In genomic region chr7:76364198-76364584, GRCh38 we compare ENCODE assay signal across 8 cellular contexts. TPM values are rescaled to one million over a fixed set of nuclear protein-coding genes. Genes with fewer than 3 reads are reported as not detected.
A peak's percentile ranks its signal among the peaks of the same experiment; 100 is the strongest.
DNase-seq lines count a peak whose midpoint lies in the region; ATAC-seq, FAIRE-seq and TF ChIP-seq lines count a peak whose summit lies in the region.

No MANE protein-coding gene starts in this region.

- DNase-seq in GM23338 (ENCODE audit: low spot score): no peak
- DNase-seq in PC-9: peak; percentile 66 to 69
- no peak for DNase-seq in H1 (ENCODE audit: low read depth in 1 of 2, low spot score in 2 of 2)
- no peak for DNase-seq in SHP77 (lab: John Stamatoyannopoulos, UW)
- no peak for DNase-seq in NCI-H187 treated with DMSO at 0.1 percent for 48 hours (lab: John Stamatoyannopoulos, UW)

- peaks cover 16% of the 10 kb centered on the region for H3K27me3 Mint-ChIP-seq in GM23338 (ENCODE audit: insufficient read depth, low read depth, poor library complexity)

- no TSS peak for BruUV-seq in PC-9 (replicated peaks; lab: Mats Ljungman, UMichigan)

- no peaks in the 10 kb centered on the region; the same call in 1 of the 2 replicates for H3K23me2 ChIP-seq in H1 (ENCODE audit: low read depth, low read length)

- H3K23ac ChIP-seq in H1 (ENCODE audit: insufficient read length): no peak overlapping the region

- H4K5ac ChIP-seq in H1 (ENCODE audit: insufficient read length, low read depth, low read length): no peak overlapping the region

- 67% methylated on average over 4 of the region's 4 CpGs; no CpG with 5 or more reads in 1 of the 2 experiments for WGBS in H1 (ENCODE audit: extremely low coverage in 1 of 2, insufficient coverage in 1 of 2, insufficient read length in 1 of 2, insufficient replicate concordance in 2 of 2, low coverage in 1 of 2, low lambda C conversion rate in 2 of 2, missing lambda C conversion rate in 1 of 2), 2 experiments

- H2BK12ac ChIP-seq in H1 (ENCODE audit: low read depth, low read length): peak overlapping the region; percentile 60; the same call in 1 of the 2 replicates

- H3K4me1 ChIP-seq in GM23338 (ENCODE audit: insufficient read depth): peaks cover 21% of the 10 kb centered on the region
- peaks cover 35% of the 10 kb centered on the region for H3K4me1 ChIP-seq in PC-9 (replicated peaks; ENCODE audit: insufficient read depth)
- H3K4me1 ChIP-seq in H1 (replicated peaks in 1 of 4; ENCODE audit: control insufficient read depth in 3 of 4, insufficient read depth in 4 of 4, low read length in 3 of 4): peaks cover 9 to 13% (median 9%) of the 10 kb centered on the region in 4 experiments
- peaks cover 28 to 30% of the 10 kb centered on the region in 2 experiments for H3K4me1 ChIP-seq in neutrophil (ENCODE audit: control insufficient read depth in 1 of 2, insufficient read depth in 1 of 2, low read depth in 1 of 2, low read length in 1 of 2)

- H3K4me1 Mint-ChIP-seq in GM23338: peaks cover 15% of the 10 kb centered on the region

- no peak overlapping the region for H4K8ac ChIP-seq in H1 (ENCODE audit: extremely low read depth, insufficient read depth, low read length)

- CTCF ChIA-PET in PC-9 (lab: Charles Lee): interaction anchor here (0.6 to 1.1 kb wide), 5 partner anchors 8 to 966 kb away, joined by 3 to 10 read pairs (median 6); no protein-coding TSS in a partner anchor
- CTCF ChIA-PET in H1 (lab: Charles Lee; ENCODE audit: partially characterized antibody): interaction anchor here (0.7 to 1.2 kb wide), 5 partner anchors 25 to 65 kb away, joined by 3 to 5 read pairs (median 3); no protein-coding TSS in a partner anchor

- no peak for TF ChIP-seq CTCF in GM23338 (conservative IDR thresholded peaks at IDR 0.05; ENCODE audit: low read depth in 2 of 2)
- no peak for TF ChIP-seq CTCF in PC-9 (conservative IDR thresholded peaks at IDR 0.05)
- no peak for TF ChIP-seq CTCF in H1 (IDR thresholded peaks at IDR 0.05; ENCODE audit: control extremely low read depth in 1 of 3, insufficient read depth in 1 of 3, low read depth in 1 of 3, low read length in 3 of 3)
- no peak for TF ChIP-seq CTCF in neutrophil (IDR thresholded peaks at IDR 0.05)

- H3K9me2 ChIP-seq in GM23338 (ENCODE audit: insufficient read depth): no peaks in the 10 kb centered on the region
- H3K9me2 ChIP-seq in PC-9 (ENCODE audit: insufficient read depth): no peaks in the 10 kb centered on the region

- H3K14ac ChIP-seq in H1 (ENCODE audit: insufficient read length): no peak overlapping the region

- H3K27ac Mint-ChIP-seq in GM23338: peak overlapping the region; percentile 88

- H3K27ac ChIP-seq in GM23338 (ENCODE audit: low read depth) (peak overlapping the region; percentile 75), PC-9 (peak overlapping the region; percentile 78), H1 (ENCODE audit: low read depth, low read length) (no peak overlapping the region), neutrophil (peak overlapping the region; percentile 66)

- H3K9me3 Mint-ChIP-seq in GM23338: no peaks in the 10 kb centered on the region; the same call in 2 of the 3 replicates

- FAIRE-seq in H1 (lab: Jason Lieb, UNC): no peak

- H4K20me1 ChIP-seq in GM23338 (replicated peaks; ENCODE audit: insufficient read depth) (no peaks in the 10 kb centered on the region), PC-9 (ENCODE audit: insufficient read depth) (no peaks in the 10 kb centered on the region), H1 (replicated peaks in 1 of 2; ENCODE audit: control insufficient read depth in 1 of 2, insufficient read depth in 2 of 2, low read length in 2 of 2) (no peaks in the 10 kb centered on the region)

- H2BK5ac ChIP-seq in H1 (ENCODE audit: low read depth, low read length): peak overlapping the region; percentile 90; the same call in 1 of the 2 replicates

- H3F3A ChIP-seq in GM23338 (replicated peaks; ENCODE audit: low read depth): no peaks in the 10 kb centered on the region
- H3F3A ChIP-seq in PC-9 (ENCODE audit: insufficient read depth, low read depth): peaks cover 26% of the 10 kb centered on the region

- POLR2A ChIA-PET in PC-9 (lab: Charles Lee; ENCODE audit: unreplicated experiment) (interaction anchor here (0.5 to 1.0 kb wide), 7 partner anchors 9 to 226 kb away, joined by 3 to 20 read pairs (median 8); no protein-coding TSS in a partner anchor), H1 (lab: Charles Lee; ENCODE audit: partially characterized antibody) (interaction anchor here (0.6 to 1.3 kb wide), 7 partner anchors 11 to 45 kb away, joined by 3 to 7 read pairs (median 3); no protein-coding TSS in a partner anchor)

- H3K36me3 ChIP-seq in GM23338 (ENCODE audit: insufficient read depth) (no peaks in the 10 kb centered on the region), PC-9 (ENCODE audit: low read depth) (no peaks in the 10 kb centered on the region), H1 (ENCODE audit: control insufficient read depth in 2 of 4, insufficient read depth in 4 of 4, low read length in 3 of 4) (no peaks in the 10 kb centered on the region), neutrophil (no peaks in the 10 kb centered on the region)

- no peak overlapping the region for H2BK120ac ChIP-seq in H1 (replicated peaks; ENCODE audit: low read depth, low read length)

- H3K79me2 ChIP-seq in GM23338 (replicated peaks; ENCODE audit: insufficient read depth) (no peaks in the 10 kb centered on the region), PC-9 (ENCODE audit: low read depth) (no peaks in the 10 kb centered on the region), H1 (ENCODE audit: control insufficient read depth in 1 of 2, insufficient read depth in 2 of 2, low read length in 2 of 2) (no peaks in the 10 kb centered on the region)

- H2BK15ac ChIP-seq in H1 (ENCODE audit: low read length): peak overlapping the region; percentile 4; the same call in 1 of the 2 replicates

- peak overlapping the region; percentile 5; the same call in 1 of the 3 replicates for H3K4me3 Mint-ChIP-seq in GM23338

- H2AK5ac ChIP-seq in H1 (ENCODE audit: low read depth, low read length): no peak overlapping the region

- ATAC-seq in GM23338: peak; percentile 3; the same call in 1 of the 3 replicates
- ATAC-seq in GM21381 (IDR thresholded peaks at IDR 0.05; ENCODE audit: unreplicated experiment): no peak
- no peak for ATAC-seq in GM21515 (IDR thresholded peaks at IDR 0.05; ENCODE audit: unreplicated experiment)

- H3K4me2 ChIP-seq in GM23338: peak overlapping the region; percentile 5
- peak overlapping the region; percentile 75 for H3K4me2 ChIP-seq in PC-9
- peak overlapping the region; percentile 44 to 47 for H3K4me2 ChIP-seq in H1 (ENCODE audit: insufficient read depth in 1 of 2, low read depth in 2 of 2, low read length in 2 of 2)

- TF ChIP-seq RAD21 in H1 (IDR thresholded peaks at IDR 0.05 in 1 of 2, conservative IDR thresholded peaks at IDR 0.05 in 1 of 2; ENCODE audit: low read depth in 2 of 2, low read length in 2 of 2): no peak

- intact Hi-C loops in PC-9 (cut with micrococcal nuclease; ENCODE audit: unreplicated experiment): loop anchor here (1.0 kb wide), 1 partner anchor 9 kb away; no protein-coding TSS in a partner anchor

- TF ChIP-seq EP300 in H1 (IDR thresholded peaks at IDR 0.05; ENCODE audit: borderline replicate concordance in 1 of 2, low read depth in 2 of 2, low read length in 2 of 2): no peak

- H3K9me3 ChIP-seq in PC-9 (ENCODE audit: insufficient read depth, low read depth): no peaks in the 10 kb centered on the region
- H3K9me3 ChIP-seq in H1 (ENCODE audit: insufficient read depth in 2 of 2, low read depth in 1 of 2, low read length in 1 of 2): no peaks in the 10 kb centered on the region
- no peaks in the 10 kb centered on the region for H3K9me3 ChIP-seq in neutrophil

- no peak overlapping the region for H3K4me3 ChIP-seq in GM23338
- no peak overlapping the region; the same call in 1 of the 2 replicates for H3K4me3 ChIP-seq in PC-9
- no peak overlapping the region for H3K4me3 ChIP-seq in H1 (ENCODE audit: extremely low read depth in 1 of 4, insufficient read depth in 2 of 4, low read depth in 3 of 4, low read length in 4 of 4)
- H3K4me3 ChIP-seq in neutrophil (ENCODE audit: low read depth in 1 of 2, low read length in 1 of 2): peak overlapping the region; percentile 18 to 28

- no peaks in the 10 kb centered on the region; the same call in 2 of the 3 replicates for H3K36me3 Mint-ChIP-seq in GM23338 (ENCODE audit: low read depth)

- H3K79me1 ChIP-seq in H1 (ENCODE audit: low read depth, low read length): no peaks in the 10 kb centered on the region

- peak overlapping the region; percentile 96 for H3K18ac ChIP-seq in H1 (ENCODE audit: extremely low read depth, low read length)

- no peak overlapping the region for H3K56ac ChIP-seq in H1 (replicated peaks; ENCODE audit: insufficient read length, low read depth, low read length)

- no peak overlapping the region for H3K4ac ChIP-seq in H1 (replicated peaks; ENCODE audit: insufficient read length, low read depth, low read length)

- H4K91ac ChIP-seq in H1 (replicated peaks; ENCODE audit: insufficient read length, low read length): peak overlapping the region; percentile 53

- 0 out of 2 replicates have a peak overlapping the region, but pooled peaks have one; percentile 15 for H2BK20ac ChIP-seq in H1 (ENCODE audit: low read length)

- no peak for TF ChIP-seq POLR2A in H1 (IDR thresholded peaks at IDR 0.05; ENCODE audit: control extremely low read depth in 1 of 2, low read depth in 2 of 2, low read length in 2 of 2)

- H2AFZ ChIP-seq in GM23338 (peak overlapping the region; percentile 97), PC-9 (no peak overlapping the region), H1 (ENCODE audit: low read length) (peak overlapping the region; percentile 100; the same call in 1 of the 2 replicates)

- H3K9ac ChIP-seq in H1 (replicated peaks in 1 of 4; ENCODE audit: extremely low read depth in 1 of 4, low read depth in 3 of 4, low read length in 3 of 4): no peak overlapping the region; a peak in 2 of 7 replicates

- H3K27me3 ChIP-seq in GM23338 (ENCODE audit: insufficient read depth): no peaks in the 10 kb centered on the region
- no peaks in the 10 kb centered on the region for H3K27me3 ChIP-seq in PC-9 (ENCODE audit: insufficient read depth, low read depth)
- no peaks in the 10 kb centered on the region for H3K27me3 ChIP-seq in H1 (replicated peaks in 1 of 4; ENCODE audit: control insufficient read depth in 3 of 4, extremely low read depth in 1 of 4, insufficient read depth in 3 of 4, low read length in 3 of 4)
- no peaks in the 10 kb centered on the region for H3K27me3 ChIP-seq in neutrophil

RNA-seq across cellular contexts. Expression of gene YWHAG, which starts 5.4 kb away (rescaled TPM):
- total RNA-seq in GM23338 (2014; rRNA removed; shearing (Covaris generic)): 179 and 180 TPM in 2 replicates
- polyA plus RNA-seq in GM23338 (2016; fragmentation: Nextera tagmentation; extraction: Ambion mirVana) (82.2 and 97.0 TPM in 2 replicates), H1 (2011; rRNA removed) (57.2 and 62.9 TPM in 2 replicates)
- 206 and 250 TPM in 2 replicates for total RNA-seq in PC-9 (2021)
- total RNA-seq in H1 (2021; fragmentation: NEBNext Ultra II Directional; extraction: Animal tissue kit (Norgen Biotek cat#: 25700)): 241 and 244 TPM in 2 replicates
- polyA plus RNA-seq in H1 (2011; cell fraction: cytosol; rRNA removed): 78.4 TPM
- polyA plus RNA-seq in H1 (2011; cell fraction: nucleus; rRNA removed): 44.9 TPM
- polyA plus RNA-seq in H1 (2012, experiment 1 of 2): 133 to 194 TPM (median 144 TPM) in 4 replicates
- polyA plus RNA-seq in H1 (2012, experiment 2 of 2): 49.5 TPM
- 120 TPM for polyA plus RNA-seq in H1 (2013, experiment 1 of 2)
- polyA plus RNA-seq in H1 (2013, experiment 2 of 2): 119 TPM
- polyA minus RNA-seq in H1 (2011; rRNA and poly(A)+ RNA removed): 96.5 and 98.8 TPM in 2 replicates
- 105 TPM for polyA minus RNA-seq in H1 (2011; cell fraction: cytosol; rRNA and poly(A)+ RNA removed)
- 54.5 TPM for polyA minus RNA-seq in H1 (2011; cell fraction: nucleus; rRNA and poly(A)+ RNA removed)

RNA-seq across cellular contexts. Expression of gene SSC4D, which starts 45.3 kb away (rescaled TPM):
- total RNA-seq in GM23338 (2014; rRNA removed; shearing (Covaris generic)): 11.4 and 12.7 TPM in 2 replicates
- 4.9 and 9.7 TPM in 2 replicates for polyA plus RNA-seq in GM23338 (2016; fragmentation: Nextera tagmentation; extraction: Ambion mirVana)
- total RNA-seq in PC-9 (2021): 3.5 and 3.9 TPM in 2 replicates
- 10.8 and 11.8 TPM in 2 replicates for total RNA-seq in H1 (2021; fragmentation: NEBNext Ultra II Directional; extraction: Animal tissue kit (Norgen Biotek cat#: 25700))
- 27.5 and 30.8 TPM in 2 replicates for polyA plus RNA-seq in H1 (2011; rRNA removed)
- 22.9 TPM for polyA plus RNA-seq in H1 (2011; cell fraction: cytosol; rRNA removed)
- 48.5 TPM for polyA plus RNA-seq in H1 (2011; cell fraction: nucleus; rRNA removed)
- 11.6 to 24.9 TPM (median 20.9 TPM) in 4 replicates for polyA plus RNA-seq in H1 (2012, experiment 1 of 2)
- 16.4 TPM for polyA plus RNA-seq in H1 (2012, experiment 2 of 2)
- polyA plus RNA-seq in H1 (2013, experiment 1 of 2): 14.0 TPM
- 14.2 TPM for polyA plus RNA-seq in H1 (2013, experiment 2 of 2)
- 11.1 and 13.8 TPM in 2 replicates for polyA minus RNA-seq in H1 (2011; rRNA and poly(A)+ RNA removed)
- polyA minus RNA-seq in H1 (2011; cell fraction: cytosol; rRNA and poly(A)+ RNA removed): 6.3 TPM
- polyA minus RNA-seq in H1 (2011; cell fraction: nucleus; rRNA and poly(A)+ RNA removed): 8.1 TPM

Comparison
In these comparisons a context has a peak if more than half of its experiments do, and no peak if none do; other contexts are left out.
1. DNase-seq: peak in PC-9 (2 of 2); none in GM23338 (single experiment), H1 (0 of 2), SHP77 (0 of 2) and NCI-H187 treated with DMSO at 0.1 percent for 48 hours (single experiment).
2. H3K4me2 ChIP-seq: peak in every context shown above with its lines; median percentile 75 in PC-9; 46 in H1; 5 in GM23338.
3. H3K4me3 ChIP-seq: peak in neutrophil (2 of 2); none in GM23338 (single experiment), PC-9 (single experiment) and H1 (0 of 4).